In genomic region chr1:153945131-153945794, GRCh38 we compare ENCODE assay signal across 8 cellular contexts. TPM values are rescaled to one million over a fixed set of nuclear protein-coding genes. Genes with fewer than 3 reads are reported as not detected.
DNase-seq lines count a peak whose midpoint lies in the region; ATAC-seq, FAIRE-seq and TF ChIP-seq lines count a peak whose summit lies in the region.

No MANE protein-coding gene starts in this region.

- peak; percentile 53 to 57 for ATAC-seq in naive B cell (ENCODE audit: low read depth in 2 of 2)
- peak; percentile 65 for ATAC-seq in stimulated activated naive CD8-positive, alpha-beta T cell treated with anti-CD3 and anti-CD28 coated beads, Interleukin-15, Interleukin-2, amounts not matched to agents 100 U/mL and 50 U/mL, for 24 hours

- CTCF ChIA-PET in endothelial cell of umbilical vein (lab: Charles Lee) = interaction anchor here (1.0 to 5.3 kb wide), 12 partner anchors 13 to 162 kb away, joined by 3 to 65 read pairs (median 18); partner anchors contain the start of genes CREB3L4, CRTC2, JTB and SLC39A1

- TF ChIP-seq POLR2A in GM18951 (IDR thresholded peaks at IDR 0.05; ENCODE audit: extremely low read depth, insufficient read depth, insufficient read length) (peak; percentile 63), endothelial cell of umbilical vein (IDR thresholded peaks at IDR 0.05; ENCODE audit: low read depth, low read length) (no peak)

- DNase-seq in NAMALWA (ENCODE audit: low spot score) = peak; percentile 90
- peak; percentile 62 to 71 for DNase-seq in activated CD8-positive, alpha-beta memory T cell treated with anti-CD3 and anti-CD28 coated beads for 4 hours (ENCODE audit: low read depth in 2 of 2)
- peak; percentile 35 for DNase-seq in endothelial cell of umbilical vein (ENCODE audit: low read depth, low spot score)
- peak; percentile 86 for DNase-seq in naive B cell
- peak; percentile 84 for DNase-seq in stimulated activated naive CD8-positive, alpha-beta T cell treated with anti-CD3 and anti-CD28 coated beads, Interleukin-15, Interleukin-2, amounts not matched to agents 100 U/mL and 50 U/mL, for 24 hours
- no peak for DNase-seq in GOT3 (lab: John Stamatoyannopoulos, UW)
- DNase-seq in epidermal melanocyte (ENCODE audit: insufficient read length, low spot score) = no peak

- peak overlapping the region; percentile 85 to 99 (median 96) for H3K4me3 Mint-ChIP-seq in naive B cell

- peaks cover 0 to 2% (median 0%) of the 10 kb centered on the region in 7 donors for H3K9me3 Mint-ChIP-seq in naive B cell

- H3K36me3 Mint-ChIP-seq in naive B cell = peaks cover 2 to 12% of the 10 kb centered on the region in 2 donors

- dilution Hi-C loops in endothelial cell of umbilical vein (cut with MboI; ENCODE audit: extremely low pct_ligation_motif_present, low sequenced_read_pairs) = no loop called here

- no peaks in the 10 kb centered on the region for H3K9me3 ChIP-seq in endothelial cell of umbilical vein (replicated peaks; ENCODE audit: control insufficient read depth, insufficient read depth, low read length)

- peaks cover 9% of the 10 kb centered on the region for H3K4me1 ChIP-seq in endothelial cell of umbilical vein (ENCODE audit: control insufficient read depth, extremely low read depth, insufficient read depth, low read length)

- H3K27me3 ChIP-seq in endothelial cell of umbilical vein (ENCODE audit: control insufficient read depth in 2 of 2, insufficient read depth in 2 of 2, low read length in 2 of 2) = no peaks in the 10 kb centered on the region

- intact Hi-C loops in endothelial cell of umbilical vein (cut with micrococcal nuclease) = no loop called here

- no peaks in the 10 kb centered on the region for H4K20me1 ChIP-seq in endothelial cell of umbilical vein (replicated peaks; ENCODE audit: control insufficient read depth, extremely low read depth, insufficient read depth, low read length)

- peak overlapping the region; percentile 73 for H3K4me2 ChIP-seq in endothelial cell of umbilical vein (ENCODE audit: insufficient read depth, low read length)

- H3K27ac Mint-ChIP-seq in naive B cell = peak overlapping the region; percentile 98 to 100 (median 100)

- H3K4me1 Mint-ChIP-seq in naive B cell = peaks cover 52 to 64% (median 56%) of the 10 kb centered on the region in 3 donors

- H3K4me3 ChIP-seq in endothelial cell of umbilical vein (replicated peaks in 1 of 3; ENCODE audit: insufficient read depth in 1 of 3, low read depth in 1 of 3, low read length in 3 of 3) = peak overlapping the region; percentile 42 to 88 (median 73)

- peak overlapping the region; percentile 8 for H2AFZ ChIP-seq in endothelial cell of umbilical vein (ENCODE audit: low read depth, low read length)

- peak overlapping the region; percentile 84 for H3K9ac ChIP-seq in endothelial cell of umbilical vein (replicated peaks; ENCODE audit: extremely low read depth, insufficient read depth, low read length)

- BruUV-seq in endothelial cell of umbilical vein (replicated peaks; lab: Mats Ljungman, UMichigan) = TSS peak; percentile 25

- peak overlapping the region; percentile 63 for H3K27ac ChIP-seq in endothelial cell of umbilical vein (ENCODE audit: insufficient read depth, low read depth, low read length)

- no peak for FAIRE-seq in endothelial cell of umbilical vein (lab: Jason Lieb, UNC)

- no peak for TF ChIP-seq CTCF in endothelial cell of umbilical vein (IDR thresholded peaks at IDR 0.05; ENCODE audit: extremely low read depth in 1 of 2, insufficient read depth in 1 of 2, low read depth in 1 of 2, low read length in 2 of 2)

- peaks cover 2 to 37% of the 10 kb centered on the region in 2 experiments for H3K36me3 ChIP-seq in endothelial cell of umbilical vein (ENCODE audit: control insufficient read depth in 2 of 2, extremely low read depth in 1 of 2, insufficient read depth in 2 of 2, low read length in 2 of 2)

- peaks cover 0 to 4% (median 0%) of the 10 kb centered on the region in 3 donors for H3K27me3 Mint-ChIP-seq in naive B cell

- peaks cover 16% of the 10 kb centered on the region for H3K79me2 ChIP-seq in endothelial cell of umbilical vein (ENCODE audit: control insufficient read depth, insufficient read depth, low read length)

- POLR2A ChIA-PET in endothelial cell of umbilical vein (lab: Charles Lee) = interaction anchor here (1.0 to 1.3 kb wide), 2 partner anchors 18 to 22 kb away, joined by 3 to 4 read pairs; partner anchors contain the start of gene SLC39A1

- H3K9me1 ChIP-seq in endothelial cell of umbilical vein (replicated peaks; ENCODE audit: control insufficient read depth, extremely low read depth, insufficient read depth, low read length) = no peaks in the 10 kb centered on the region

- in situ Hi-C loops in GM18951 (cut with MboI; ENCODE audit: low sequenced_read_pairs, unreplicated experiment) = no loop called here

TF ChIP-seq in endothelial cell of umbilical vein, 7 proteins besides CTCF, POLR2A, EP300 and RAD21:
- TF ChIP-seq POLR2AphosphoS5 (IDR thresholded peaks at IDR 0.05; ENCODE audit: insufficient read depth, low read depth, low read length) (no peak), FOS (IDR thresholded peaks at IDR 0.05; ENCODE audit: borderline replicate concordance, insufficient read depth, low read length) (no peak), MAX (IDR thresholded peaks at IDR 0.05; ENCODE audit: insufficient read depth, insufficient read length) (no peak), EZH2 (IDR thresholded peaks at IDR 0.05; ENCODE audit: borderline replicate concordance, low read depth, low read length, severe bottlenecking) (no peak)

RNA-seq across cellular contexts. Expression of gene DENND4B, which starts 1.3 kb away (rescaled TPM):
- 54.3 and 57.8 TPM in 2 replicates for total RNA-seq in endothelial cell of umbilical vein
- polyA plus RNA-seq in endothelial cell of umbilical vein = 35.6 and 45.6 TPM in 2 replicates
- polyA plus RNA-seq in endothelial cell of umbilical vein (2011; cell fraction: cytosol; rRNA removed) = 15.8 and 20.5 TPM in 2 replicates
- 197 and 243 TPM in 2 replicates for polyA plus RNA-seq in endothelial cell of umbilical vein (2011; cell fraction: nucleus; rRNA removed)
- 24.9 and 25.3 TPM in 2 replicates for polyA plus RNA-seq in endothelial cell of umbilical vein (2012)
- polyA minus RNA-seq in endothelial cell of umbilical vein = 42.9 and 51.9 TPM in 2 replicates
- 16.3 TPM for polyA minus RNA-seq in endothelial cell of umbilical vein (2011; cell fraction: cytosol; rRNA and poly(A)+ RNA removed)
- polyA minus RNA-seq in endothelial cell of umbilical vein (2011; cell fraction: nucleus; rRNA and poly(A)+ RNA removed) = 85.3 and 110 TPM in 2 replicates
- polyA plus RNA-seq in naive B cell (ENCODE audit: low read depth in 6 of 6) = 10 to 100 TPM in 5 of 6 donors, 1 to 10 TPM in 1; 6.5 to 52.8 (median 29.7) TPM

RNA-seq across cellular contexts. Expression of gene CRTC2, which starts 13.1 kb away (rescaled TPM):
- total RNA-seq in endothelial cell of umbilical vein = 39.0 and 42.2 TPM in 2 replicates
- 40.2 and 47.5 TPM in 2 replicates for polyA plus RNA-seq in endothelial cell of umbilical vein
- 22.6 and 23.0 TPM in 2 replicates for polyA plus RNA-seq in endothelial cell of umbilical vein (2011; cell fraction: cytosol; rRNA removed)
- 76.2 and 122 TPM in 2 replicates for polyA plus RNA-seq in endothelial cell of umbilical vein (2011; cell fraction: nucleus; rRNA removed)
- 22.8 and 25.2 TPM in 2 replicates for polyA plus RNA-seq in endothelial cell of umbilical vein (2012)
- 44.8 and 55.2 TPM in 2 replicates for polyA minus RNA-seq in endothelial cell of umbilical vein
- polyA minus RNA-seq in endothelial cell of umbilical vein (2011; cell fraction: cytosol; rRNA and poly(A)+ RNA removed) = 11.1 TPM
- 49.1 and 54.9 TPM in 2 replicates for polyA minus RNA-seq in endothelial cell of umbilical vein (2011; cell fraction: nucleus; rRNA and poly(A)+ RNA removed)
- 10 to 100 TPM; 24.6 to 59.8 (median 35.8) TPM for polyA plus RNA-seq in naive B cell (ENCODE audit: low read depth in 6 of 6)

RNA-seq across cellular contexts. Expression of gene SLC39A1, which starts 18.1 kb away (rescaled TPM):
- 75.8 and 77.1 TPM in 2 replicates for total RNA-seq in endothelial cell of umbilical vein
- 98.0 and 111 TPM in 2 replicates for polyA plus RNA-seq in endothelial cell of umbilical vein
- 75.7 and 79.8 TPM in 2 replicates for polyA plus RNA-seq in endothelial cell of umbilical vein (2011; cell fraction: cytosol; rRNA removed)
- polyA plus RNA-seq in endothelial cell of umbilical vein (2011; cell fraction: nucleus; rRNA removed) = 38.6 and 38.8 TPM in 2 replicates
- polyA plus RNA-seq in endothelial cell of umbilical vein (2012) = 60.2 and 62.4 TPM in 2 replicates
- 71.0 and 80.0 TPM in 2 replicates for polyA minus RNA-seq in endothelial cell of umbilical vein
- polyA minus RNA-seq in endothelial cell of umbilical vein (2011; cell fraction: cytosol; rRNA and poly(A)+ RNA removed) = 81.8 TPM
- 12.9 and 17.4 TPM in 2 replicates for polyA minus RNA-seq in endothelial cell of umbilical vein (2011; cell fraction: nucleus; rRNA and poly(A)+ RNA removed)
- 10 to 100 TPM; 36.0 to 66.7 (median 52.6) TPM for polyA plus RNA-seq in naive B cell (ENCODE audit: low read depth in 6 of 6)

RNA-seq across cellular contexts. Expression of gene CREB3L4, which starts 22.4 kb away (rescaled TPM):
- total RNA-seq in endothelial cell of umbilical vein = 8.1 and 9.9 TPM in 2 replicates
- polyA plus RNA-seq in endothelial cell of umbilical vein (11.7 and 12.1 TPM in 2 replicates), naive B cell (ENCODE audit: low read depth in 6 of 6) (10 to 100 TPM; 12.2 to 16.9 (median 15.6) TPM)
- 10.0 and 11.5 TPM in 2 replicates for polyA plus RNA-seq in endothelial cell of umbilical vein (2011; cell fraction: cytosol; rRNA removed)
- polyA plus RNA-seq in endothelial cell of umbilical vein (2011; cell fraction: nucleus; rRNA removed) = 30.6 and 32.2 TPM in 2 replicates
- polyA plus RNA-seq in endothelial cell of umbilical vein (2012) = 4.3 and 4.4 TPM in 2 replicates
- 7.1 and 10.0 TPM in 2 replicates for polyA minus RNA-seq in endothelial cell of umbilical vein
- polyA minus RNA-seq in endothelial cell of umbilical vein (2011; cell fraction: cytosol; rRNA and poly(A)+ RNA removed) = 10.0 TPM
- 4.3 and 4.5 TPM in 2 replicates for polyA minus RNA-seq in endothelial cell of umbilical vein (2011; cell fraction: nucleus; rRNA and poly(A)+ RNA removed)

RNA-seq across cellular contexts. Expression of gene GATAD2B, which starts 22.5 kb away (rescaled TPM):
- total RNA-seq in endothelial cell of umbilical vein = 46.3 and 49.2 TPM in 2 replicates
- 6.4 and 8.5 TPM in 2 replicates for polyA plus RNA-seq in endothelial cell of umbilical vein
- 7.6 and 11.8 TPM in 2 replicates for polyA plus RNA-seq in endothelial cell of umbilical vein (2011; cell fraction: cytosol; rRNA removed)
- 16.8 and 17.0 TPM in 2 replicates for polyA plus RNA-seq in endothelial cell of umbilical vein (2011; cell fraction: nucleus; rRNA removed)
- polyA plus RNA-seq in endothelial cell of umbilical vein (2012) = 8.0 and 8.6 TPM in 2 replicates
- polyA minus RNA-seq in endothelial cell of umbilical vein = 19.6 and 26.9 TPM in 2 replicates
- polyA minus RNA-seq in endothelial cell of umbilical vein (2011; cell fraction: cytosol; rRNA and poly(A)+ RNA removed) = 24.9 TPM
- polyA minus RNA-seq in endothelial cell of umbilical vein (2011; cell fraction: nucleus; rRNA and poly(A)+ RNA removed) = 15.0 and 22.4 TPM in 2 replicates
- 1 to 10 TPM; 4.0 to 7.0 (median 5.1) TPM for polyA plus RNA-seq in naive B cell (ENCODE audit: low read depth in 6 of 6)

Comparison
In these comparisons a context has a peak if more than half of its experiments do, and no peak if none do; other contexts are left out.
1. DNase-seq: peak in NAMALWA (single experiment), activated CD8-positive, alpha-beta memory T cell treated with anti-CD3 and anti-CD28 coated beads for 4 hours (2 of 2), endothelial cell of umbilical vein (single experiment), naive B cell (single experiment) and stimulated activated naive CD8-positive, alpha-beta T cell treated with anti-CD3 and anti-CD28 coated beads, Interleukin-15, Interleukin-2, amounts not matched to agents 100 U/mL and 50 U/mL, for 24 hours (single experiment); none in GOT3 (single experiment) and epidermal melanocyte (single experiment).